ENCODE assay signal across 9 cellular contexts in genomic region chr17:81733507-81734404, GRCh38. TPM values are rescaled to one million over a fixed set of nuclear protein-coding genes. Genes with fewer than 3 reads are reported as not detected.
DNase-seq lines count a peak whose midpoint lies in the region; ATAC-seq and TF ChIP-seq lines count a peak whose summit lies in the region.
"Had no signal": no experiment of that assay in that cellular context is flagged by ENCODE, and none has a peak within 500 bp of the region (broad histone marks: within the 10 kb centered on the region; RNA-seq: fewer than 3 reads in every experiment).

No MANE protein-coding gene starts in this region.

- no peak overlapping the region for H3K9ac ChIP-seq in fibroblast of lung (ENCODE audit: insufficient read depth, low read length)
- peak overlapping the region; percentile 7 for H3K9ac ChIP-seq in neural cell (ENCODE audit: low read length)

- H3K4me3 ChIP-seq in Panc1 (ENCODE audit: low read depth in 2 of 2, low read length in 2 of 2), result peak overlapping the region in 1 of 2 experiments; percentile 20; a peak in 1 of 4 replicates
- H3K4me3 ChIP-seq in fibroblast of lung (replicated peaks in 1 of 4; ENCODE audit: control extremely low read depth in 1 of 4, insufficient read depth in 1 of 4, low read depth in 3 of 4, low read length in 4 of 4), result no peak overlapping the region
- H3K4me3 ChIP-seq in neural cell (ENCODE audit: low read length), result no peak overlapping the region
- H3K4me3 ChIP-seq in testis, result no peak overlapping the region

- H2AFZ ChIP-seq in fibroblast of lung (ENCODE audit: low read length) (no peak overlapping the region), neural cell (ENCODE audit: low read depth, low read length) (no peak overlapping the region)

- in situ Hi-C loops in Panc1 (cut with HindIII; ENCODE audit: low pct_unique_long_range_greater_than_20kb, low sequenced_read_pairs), result no loop called here

- no peaks in the 10 kb centered on the region for H3K36me3 ChIP-seq in Panc1 (ENCODE audit: control insufficient read depth, insufficient read depth, low read length)
- H3K36me3 ChIP-seq in fibroblast of lung (ENCODE audit: control insufficient read depth, insufficient read depth, low read length), result no peaks in the 10 kb centered on the region
- no peaks in the 10 kb centered on the region for H3K36me3 ChIP-seq in neural cell (ENCODE audit: insufficient read depth, low read length)
- H3K36me3 ChIP-seq in testis (ENCODE audit: low read depth, missing control alignments), result no peaks in the 10 kb centered on the region

- no peaks in the 10 kb centered on the region for H3K36me3 Mint-ChIP-seq in activated T-cell treated with anti-CD3 and anti-CD28 coated beads, Interleukin-2, amount 50 U/mL, for 72 hours (ENCODE audit: insufficient read depth in 2 of 2)
- H3K36me3 Mint-ChIP-seq: activated naive CD8-positive, alpha-beta T cell had no signal

- DNase-seq in ELF-1 (ENCODE audit: low read depth, low spot score), result peak; percentile 87
- DNase-seq in Kasumi-1 (lab: John Stamatoyannopoulos, UW), result peak; percentile 54 to 79
- DNase-seq in Panc1 (ENCODE audit: low read depth, low spot score), result no peak
- peak; percentile 80 to 82 for DNase-seq in activated T-cell treated with anti-CD3 and anti-CD28 coated beads, Interleukin-2, amount 50 U/mL, for 72 hours
- peak; percentile 43 to 62 for DNase-seq in fibroblast of lung (ENCODE audit: low read depth in 2 of 2)
- peak; percentile 85 for DNase-seq in testis

- peak; percentile 98 for TF ChIP-seq CTCF in Panc1 (IDR thresholded peaks at IDR 0.05)
- TF ChIP-seq CTCF in fibroblast of lung (conservative IDR thresholded peaks at IDR 0.05 in 1 of 2, IDR thresholded peaks at IDR 0.05 in 1 of 2; ENCODE audit: low read depth in 1 of 2, low read length in 2 of 2), result peak; percentile 72 to 80
- peak; percentile 90 for TF ChIP-seq CTCF in neural cell (IDR thresholded peaks at IDR 0.05; ENCODE audit: poor library complexity, severe bottlenecking)
- TF ChIP-seq CTCF in testis (IDR thresholded peaks at IDR 0.05), result peak; percentile 77 to 87 (median 80)

- H4K20me1 ChIP-seq in fibroblast of lung (ENCODE audit: control insufficient read depth, extremely low read depth, insufficient read depth, low read length) (no peaks in the 10 kb centered on the region), neural cell (ENCODE audit: insufficient read depth) (no peaks in the 10 kb centered on the region)

- H3K79me2 ChIP-seq in fibroblast of lung (ENCODE audit: control insufficient read depth, insufficient read depth, low read length) (no peaks in the 10 kb centered on the region), neural cell (replicated peaks; ENCODE audit: insufficient read depth, low read length) (no peaks in the 10 kb centered on the region)

- BruUV-seq in Panc1 (replicated peaks; lab: Mats Ljungman, UMichigan), result no TSS peak

- H3K4me2 ChIP-seq in fibroblast of lung (ENCODE audit: extremely low read depth, insufficient read depth, low read length) (no peak overlapping the region), neural cell (ENCODE audit: low read length) (no peak overlapping the region)

- intact Hi-C loops in Panc1 (cut with micrococcal nuclease; ENCODE audit: unreplicated experiment) (no loop called here), testis (cut with DNase I; ENCODE audit: low total_unique reads) (no loop called here)

- 47 to 58% methylated on average over 20 to 32 of the region's 32 CpGs for WGBS in testis, 2 donors

- TF ChIP-seq EP300 in neural cell (conservative IDR thresholded peaks at IDR 0.05; ENCODE audit: poor library complexity, severe bottlenecking), result no peak

- H3K4me3 Mint-ChIP-seq in activated T-cell treated with anti-CD3 and anti-CD28 coated beads, Interleukin-2, amount 50 U/mL, for 72 hours, result peak overlapping the region in 1 of 2 donors; percentile 24
- H3K4me3 Mint-ChIP-seq: activated naive CD8-positive, alpha-beta T cell had no signal

- CTCF ChIA-PET in Panc1 (lab: Charles Lee), result no interaction called here

- TF ChIP-seq RAD21 in neural cell (conservative IDR thresholded peaks at IDR 0.05), result peak; percentile 86

- no peaks in the 10 kb centered on the region for H3F3A ChIP-seq in neural cell (ENCODE audit: insufficient read depth, low read length, poor library complexity, severe bottlenecking)

- no peaks in the 10 kb centered on the region for H3K9me3 Mint-ChIP-seq in activated T-cell treated with anti-CD3 and anti-CD28 coated beads, Interleukin-2, amount 50 U/mL, for 72 hours

- H3K27me3 Mint-ChIP-seq in activated T-cell treated with anti-CD3 and anti-CD28 coated beads, Interleukin-2, amount 50 U/mL, for 72 hours (ENCODE audit: low read depth), result peaks cover 38% of the 10 kb centered on the region

- H3K4me1 Mint-ChIP-seq in activated T-cell treated with anti-CD3 and anti-CD28 coated beads, Interleukin-2, amount 50 U/mL, for 72 hours (ENCODE audit: low read depth), result peaks cover 14% of the 10 kb centered on the region

- H3K9me3 ChIP-seq in Panc1 (ENCODE audit: control insufficient read depth, insufficient read depth, low read depth, low read length) (no peaks in the 10 kb centered on the region), fibroblast of lung (ENCODE audit: control insufficient read depth, insufficient read depth, low read depth, low read length) (no peaks in the 10 kb centered on the region), neural cell (ENCODE audit: low read length) (no peaks in the 10 kb centered on the region), testis (no peaks in the 10 kb centered on the region)

- H3K27me3 ChIP-seq in Panc1 (ENCODE audit: control insufficient read depth, insufficient read depth, low read length), result no peaks in the 10 kb centered on the region
- no peaks in the 10 kb centered on the region for H3K27me3 ChIP-seq in fibroblast of lung (ENCODE audit: control insufficient read depth, insufficient read depth, low read length)
- no peaks in the 10 kb centered on the region for H3K27me3 ChIP-seq in neural cell (ENCODE audit: insufficient read depth, low read depth, low read length)
- H3K27me3 ChIP-seq in testis, result no peaks in the 10 kb centered on the region

- no peaks in the 10 kb centered on the region for H3K9me2 ChIP-seq in neural cell (ENCODE audit: insufficient read depth, low read length)

- H3K4me1 ChIP-seq in Panc1 (ENCODE audit: control insufficient read depth, insufficient read depth, low read length), result peaks cover 11% of the 10 kb centered on the region; the same call in 1 of the 2 replicates
- peaks cover 5% of the 10 kb centered on the region for H3K4me1 ChIP-seq in fibroblast of lung (ENCODE audit: control insufficient read depth, extremely low read depth, insufficient read depth, low read length)
- no peaks in the 10 kb centered on the region for H3K4me1 ChIP-seq in testis

- POLR2A ChIA-PET in Panc1 (lab: Charles Lee), result no interaction called here

- H3K27ac Mint-ChIP-seq in activated T-cell treated with anti-CD3 and anti-CD28 coated beads, Interleukin-2, amount 50 U/mL, for 72 hours, result no peak overlapping the region
- H3K27ac Mint-ChIP-seq: activated naive CD8-positive, alpha-beta T cell had no signal

- ATAC-seq in Panc1, result peak; percentile 93
- ATAC-seq in activated T-cell treated with anti-CD3 and anti-CD28 coated beads, Interleukin-2, amount 50 U/mL, for 72 hours (replicated peaks in 1 of 2), result peak; percentile 89 to 95
- no peak for ATAC-seq in HG03159 (IDR thresholded peaks at IDR 0.05; ENCODE audit: unreplicated experiment)

- H3K27ac ChIP-seq in Panc1 (ENCODE audit: low read length), result no peak overlapping the region
- H3K27ac ChIP-seq in fibroblast of lung (ENCODE audit: insufficient read depth, low read length), result no peak overlapping the region
- no peak overlapping the region for H3K27ac ChIP-seq in neural cell (ENCODE audit: low read length)
- H3K27ac ChIP-seq in testis, result no peak overlapping the region

- TF ChIP-seq POLR2A in testis (IDR thresholded peaks at IDR 0.05), result no peak

RNA-seq across cellular contexts. Expression of gene SLC25A10, which starts 21.7 kb away (rescaled TPM):
- 81.2 TPM for total RNA-seq in Panc1 (2021; ENCODE audit: unreplicated experiment)
- polyA plus RNA-seq in Panc1 (2012; ENCODE audit: insufficient read length), result 87.0 TPM
- 10 to 100 TPM in 1 of 2 donors, 1 to 10 TPM in 1; 9.2 to 11.3 TPM for total RNA-seq in activated T-cell treated with anti-CD3 and anti-CD28 coated beads, Interleukin-2, amount 50 U/mL, for 72 hours
- total RNA-seq in fibroblast of lung, result 2.8 and 5.8 TPM in 2 replicates
- 3.7 and 10.1 TPM in 2 replicates for polyA plus RNA-seq in fibroblast of lung
- polyA plus RNA-seq in fibroblast of lung (2012), result 5.4 and 20.5 TPM in 2 replicates
- polyA minus RNA-seq in fibroblast of lung (ENCODE audit: low replicate concordance), result 8.7 and 36.3 TPM in 2 replicates
- 8.7 and 10.3 TPM in 2 replicates for polyA plus RNA-seq in neural cell
- polyA minus RNA-seq in neural cell, result 10.2 and 10.4 TPM in 2 replicates
- 10 to 100 TPM; 30.0 to 42.0 TPM for total RNA-seq in testis
- 51.4 TPM for polyA plus RNA-seq in testis (ENCODE audit: insufficient read depth, low read depth, low replicate concordance)

RNA-seq across cellular contexts. Expression of gene MRPL12, which starts 30.6 kb away (rescaled TPM):
- total RNA-seq in Panc1 (2021; ENCODE audit: unreplicated experiment) (157 TPM), fibroblast of lung (6.4 and 11.2 TPM in 2 replicates), testis (10 to 100 TPM; 57.2 to 58.0 TPM)
- 199 TPM for polyA plus RNA-seq in Panc1 (2012; ENCODE audit: insufficient read length)
- total RNA-seq in activated T-cell treated with anti-CD3 and anti-CD28 coated beads, Interleukin-2, amount 50 U/mL, for 72 hours, result 10 to 100 TPM; 49.1 to 64.7 TPM
- polyA plus RNA-seq in fibroblast of lung (46.8 and 75.2 TPM in 2 replicates), neural cell (10.4 and 14.2 TPM in 2 replicates), testis (ENCODE audit: insufficient read depth, low read depth, low replicate concordance) (54.7 TPM)
- polyA plus RNA-seq in fibroblast of lung (2012), result 62.5 and 113 TPM in 2 replicates
- polyA minus RNA-seq in fibroblast of lung (ENCODE audit: low replicate concordance) (36.7 and 66.7 TPM in 2 replicates), neural cell (4.1 and 6.8 TPM in 2 replicates)

RNA-seq across cellular contexts. Expression of gene HGS, which starts 49.9 kb away (rescaled TPM):
- total RNA-seq in Panc1 (2021; ENCODE audit: unreplicated experiment) (240 TPM), fibroblast of lung (55.2 and 65.7 TPM in 2 replicates), testis (100 to 1,000 TPM; 154 to 160 TPM)
- 264 TPM for polyA plus RNA-seq in Panc1 (2012; ENCODE audit: insufficient read length)
- 10 to 100 TPM; 95.5 to 96.0 TPM for total RNA-seq in activated T-cell treated with anti-CD3 and anti-CD28 coated beads, Interleukin-2, amount 50 U/mL, for 72 hours
- polyA plus RNA-seq in fibroblast of lung (43.1 and 81.1 TPM in 2 replicates), neural cell (81.1 and 97.2 TPM in 2 replicates), testis (ENCODE audit: insufficient read depth, low read depth, low replicate concordance) (182 TPM)
- 59.4 and 88.8 TPM in 2 replicates for polyA plus RNA-seq in fibroblast of lung (2012)
- polyA minus RNA-seq in fibroblast of lung (ENCODE audit: low replicate concordance) (219 and 227 TPM in 2 replicates), neural cell (61.5 and 68.2 TPM in 2 replicates)

RNA-seq across cellular contexts. Expression of gene ARL16, which starts 50.2 kb away (rescaled TPM):
- total RNA-seq in Panc1 (2021; ENCODE audit: unreplicated experiment) (52.7 TPM), fibroblast of lung (22.3 and 28.1 TPM in 2 replicates), testis (10 to 100 TPM; 35.7 to 44.2 TPM)
- 48.7 TPM for polyA plus RNA-seq in Panc1 (2012; ENCODE audit: insufficient read length)
- 10 to 100 TPM; 33.0 to 45.3 TPM for total RNA-seq in activated T-cell treated with anti-CD3 and anti-CD28 coated beads, Interleukin-2, amount 50 U/mL, for 72 hours
- polyA plus RNA-seq in fibroblast of lung (35.8 and 55.8 TPM in 2 replicates), neural cell (145 and 156 TPM in 2 replicates), testis (ENCODE audit: insufficient read depth, low read depth, low replicate concordance) (55.8 TPM)
- polyA plus RNA-seq in fibroblast of lung (2012), result 30.3 and 50.6 TPM in 2 replicates
- polyA minus RNA-seq in fibroblast of lung (ENCODE audit: low replicate concordance) (13.9 and 40.1 TPM in 2 replicates), neural cell (61.4 and 62.3 TPM in 2 replicates)
